8 cellular contexts compared by ENCODE assay signal in genomic region chr1:160567858-160568682, GRCh38. TPM values are rescaled to one million over a fixed set of nuclear protein-coding genes. Genes with fewer than 3 reads are reported as not detected.
DNase-seq lines count a peak whose midpoint lies in the region; ATAC-seq and TF ChIP-seq lines count a peak whose summit lies in the region.

No MANE protein-coding gene starts in this region.

- H3K9me3 Mint-ChIP-seq in activated T-helper 1 cell treated with anti-CD3 and anti-CD28 coated beads, Interleukin-12 subunit alpha, Interleukin-12 subunit beta, Interleukin-2, Interleukin-4 antibody, amounts not matched to agents 30 ng/mL and 10 ng/mL and 1 ng/mL, durations not matched to agents 14 hours and 24 hours and 36 hours: peaks cover 23% of the 10 kb centered on the region

- intact Hi-C loops in activated T-helper 1 cell treated with anti-CD3 and anti-CD28 coated beads, Interleukin-12 subunit alpha, Interleukin-12 subunit beta, Interleukin-2, Interleukin-4 antibody, amounts not matched to agents 30 ng/mL and 10 ng/mL and 1 ng/mL, durations not matched to agents 14 hours and 24 hours and 36 hours (cut with micrococcal nuclease): loop anchor here (1.0 to 2.0 kb wide), 9 partner anchors 8 to 139 kb away; no protein-coding TSS in a partner anchor
- intact Hi-C loops in thyroid gland (cut with DNase I): no loop called here

- H3K4me1 ChIP-seq in DND-41 (ENCODE audit: insufficient read depth, low read length): peaks cover 40% of the 10 kb centered on the region
- H3K4me1 ChIP-seq in Peyer's patch: no peaks in the 10 kb centered on the region
- H3K4me1 ChIP-seq in thyroid gland: no peaks in the 10 kb centered on the region

- H3K36me3 ChIP-seq in DND-41 (ENCODE audit: insufficient read depth, low read length): peaks cover 4% of the 10 kb centered on the region; the same call in 1 of the 2 replicates
- H3K36me3 ChIP-seq in Peyer's patch: no peaks in the 10 kb centered on the region
- H3K36me3 ChIP-seq in thyroid gland: no peaks in the 10 kb centered on the region

- peak overlapping the region; percentile 80 for H2AFZ ChIP-seq in DND-41 (ENCODE audit: low read depth, low read length)

- POLR2A ChIA-PET in HEK293T (lab: Yijun Ruan, JAX): no interaction called here

- ATAC-seq in DND-41 (ENCODE audit: insufficient read depth, low read depth) (peak; percentile 97), omental fat pad (ENCODE audit: low FRiP score) (no peak)

- H3K27me3 ChIP-seq in DND-41 (ENCODE audit: insufficient read depth, low read length, poor library complexity): no peaks in the 10 kb centered on the region
- H3K27me3 ChIP-seq in Peyer's patch: no peaks in the 10 kb centered on the region
- H3K27me3 ChIP-seq in thyroid gland: no peaks in the 10 kb centered on the region

- H3K9ac ChIP-seq in DND-41 (ENCODE audit: low read depth, low read length): peak overlapping the region; percentile 51

- H3K79me2 ChIP-seq in DND-41 (ENCODE audit: insufficient read depth, low read length): 0 out of 2 replicates have a peak, but pooled peaks cover 3% of the 10 kb centered on the region

- DNase-seq in DND-41 (peak; percentile 92), Peyer's patch (peak in 2 of 3 donors; percentile 56 to 78), omental fat pad (ENCODE audit: low spot score) (no peak), thyroid gland (no peak), HEK293T (ENCODE audit: extremely low spot score) (no peak), AG08395 (ENCODE audit: low spot score) (no peak)
- DNase-seq in activated T-helper 1 cell treated with anti-CD3 and anti-CD28 coated beads, Interleukin-12 subunit alpha, Interleukin-12 subunit beta, Interleukin-2, Interleukin-4 antibody, amounts not matched to agents 30 ng/mL and 10 ng/mL and 1 ng/mL, durations not matched to agents 14 hours and 24 hours and 36 hours (ENCODE audit: low spot score): peak; percentile 50
- DNase-seq in stimulated activated CD4-positive, alpha-beta T cell treated with anti-CD3 and anti-CD28 coated beads, Interleukin-15, amount 100 ng/mL, for 48 hours (ENCODE audit: low read depth in 2 of 2): peak; percentile 55 to 59

- peak overlapping the region; percentile 95 for H3K27ac Mint-ChIP-seq in activated T-helper 1 cell treated with anti-CD3 and anti-CD28 coated beads, Interleukin-12 subunit alpha, Interleukin-12 subunit beta, Interleukin-2, Interleukin-4 antibody, amounts not matched to agents 30 ng/mL and 10 ng/mL and 1 ng/mL, durations not matched to agents 14 hours and 24 hours and 36 hours

- CTCF ChIA-PET in HEK293T (lab: Yijun Ruan, JAX): no interaction called here

- WGBS in thyroid gland, 2 donors: 68 to 72% methylated on average over 8 of the region's 8 CpGs

- H3K4me3 ChIP-seq in DND-41 (ENCODE audit: low read depth in 1 of 2, low read length in 2 of 2) (0 out of 4 replicates have a peak overlapping the region, but pooled peaks of 1 of the 2 experiments have one; percentile 15), Peyer's patch (no peak overlapping the region), thyroid gland (replicated peaks in 1 of 3) (no peak overlapping the region)

- H3K27ac ChIP-seq in DND-41 (ENCODE audit: low read length) (peak overlapping the region; percentile 94), Peyer's patch (peak overlapping the region; percentile 46 to 70 (median 56)), thyroid gland (no peak overlapping the region)

- H3K9me3 ChIP-seq in DND-41 (ENCODE audit: insufficient read depth, low read length, severe bottlenecking) (peaks cover under 1% of the 10 kb centered on the region), Peyer's patch (peaks cover 0 to 2% (median 0%) of the 10 kb centered on the region in 4 donors), thyroid gland (no peaks in the 10 kb centered on the region)

- H3K36me3 Mint-ChIP-seq in activated T-helper 1 cell treated with anti-CD3 and anti-CD28 coated beads, Interleukin-12 subunit alpha, Interleukin-12 subunit beta, Interleukin-2, Interleukin-4 antibody, amounts not matched to agents 30 ng/mL and 10 ng/mL and 1 ng/mL, durations not matched to agents 14 hours and 24 hours and 36 hours (ENCODE audit: low read depth): peaks cover 54% of the 10 kb centered on the region

- peak overlapping the region; percentile 60 for H3K4me3 Mint-ChIP-seq in activated T-helper 1 cell treated with anti-CD3 and anti-CD28 coated beads, Interleukin-12 subunit alpha, Interleukin-12 subunit beta, Interleukin-2, Interleukin-4 antibody, amounts not matched to agents 30 ng/mL and 10 ng/mL and 1 ng/mL, durations not matched to agents 14 hours and 24 hours and 36 hours

- peak overlapping the region; percentile 42 for H3K4me2 ChIP-seq in DND-41 (ENCODE audit: insufficient read depth, low read length)

- TF ChIP-seq POLR2A in Peyer's patch (IDR thresholded peaks at IDR 0.05): no peak
- no peak for TF ChIP-seq POLR2A in thyroid gland (IDR thresholded peaks at IDR 0.05)

- TF ChIP-seq CTCF in DND-41 (IDR thresholded peaks at IDR 0.05; ENCODE audit: borderline replicate concordance, extremely low read depth, low read length, poor library complexity, severe bottlenecking) (no peak), Peyer's patch (IDR thresholded peaks at IDR 0.05) (no peak), omental fat pad (IDR thresholded peaks at IDR 0.05) (no peak), thyroid gland (IDR thresholded peaks at IDR 0.05) (no peak)

- H3K27me3 Mint-ChIP-seq in activated T-helper 1 cell treated with anti-CD3 and anti-CD28 coated beads, Interleukin-12 subunit alpha, Interleukin-12 subunit beta, Interleukin-2, Interleukin-4 antibody, amounts not matched to agents 30 ng/mL and 10 ng/mL and 1 ng/mL, durations not matched to agents 14 hours and 24 hours and 36 hours (ENCODE audit: insufficient read depth): no peaks in the 10 kb centered on the region

- H3K4me1 Mint-ChIP-seq in activated T-helper 1 cell treated with anti-CD3 and anti-CD28 coated beads, Interleukin-12 subunit alpha, Interleukin-12 subunit beta, Interleukin-2, Interleukin-4 antibody, amounts not matched to agents 30 ng/mL and 10 ng/mL and 1 ng/mL, durations not matched to agents 14 hours and 24 hours and 36 hours (ENCODE audit: low read depth): peaks cover 83% of the 10 kb centered on the region

- no peaks in the 10 kb centered on the region for H4K20me1 ChIP-seq in DND-41 (ENCODE audit: insufficient read depth, low read length)

TF ChIP-seq in HEK293T, 16 proteins besides CTCF, POLR2A, EP300 and RAD21:
- TF ChIP-seq BHLHE40 (IDR thresholded peaks at IDR 0.05; ENCODE audit: borderline replicate concordance): no peak
- TF ChIP-seq ARNT (IDR thresholded peaks at IDR 0.05): no peak
- TF ChIP-seq FOXM1 (IDR thresholded peaks at IDR 0.05; ENCODE audit: borderline replicate concordance): no peak
- TF ChIP-seq CTBP1 (IDR thresholded peaks at IDR 0.05; ENCODE audit: borderline replicate concordance): no peak
- TF ChIP-seq TARDBP (IDR thresholded peaks at IDR 0.05): no peak
- no peak for TF ChIP-seq SUZ12 (IDR thresholded peaks at IDR 0.05)
- no peak for TF ChIP-seq SP1 (IDR thresholded peaks at IDR 0.05)
- TF ChIP-seq NFRKB (IDR thresholded peaks at IDR 0.05): no peak
- TF ChIP-seq PKNOX1 (IDR thresholded peaks at IDR 0.05): no peak
- TF ChIP-seq FOXA1 (IDR thresholded peaks at IDR 0.05): no peak
- TF ChIP-seq ZNF384 (IDR thresholded peaks at IDR 0.05): no peak
- no peak for TF ChIP-seq HDGF (IDR thresholded peaks at IDR 0.05; ENCODE audit: borderline replicate concordance)
- no peak for TF ChIP-seq L3MBTL2 (conservative IDR thresholded peaks at IDR 0.05)
- TF ChIP-seq ELF4 (IDR thresholded peaks at IDR 0.05): no peak

RNA-seq across cellular contexts. Expression of gene CD84, which starts 11.2 kb away (rescaled TPM):
- total RNA-seq in Peyer's patch (10 to 100 TPM in 1 of 4 donors, 1 to 10 TPM in 3; 2.7 to 24.8 (median 5.2) TPM), omental fat pad (10 to 100 TPM; 10.6 to 33.4 (median 13.8) TPM), thyroid gland (1 to 10 TPM; 1.8 to 5.8 (median 2.4) TPM)
- 16.3 and 17.2 TPM in 2 replicates for total RNA-seq in activated T-helper 1 cell treated with anti-CD3 and anti-CD28 coated beads, Interleukin-12 subunit alpha, Interleukin-12 subunit beta, Interleukin-2, Interleukin-4 antibody, amounts not matched to agents 30 ng/mL and 10 ng/mL and 1 ng/mL, durations not matched to agents 14 hours and 24 hours and 36 hours

RNA-seq across cellular contexts. Expression of gene SLAMF6, which starts 45.0 kb away (rescaled TPM):
- total RNA-seq in Peyer's patch (10 to 100 TPM in 1 of 4 donors, 1 to 10 TPM in 2, under 1 TPM in 1; 0.57 to 10.7 (median 5.2) TPM), omental fat pad (1 to 10 TPM; 1.5 to 4.9 (median 2.9) TPM), thyroid gland (1 to 10 TPM; 1.3 to 3.6 (median 1.7) TPM)
- total RNA-seq in activated T-helper 1 cell treated with anti-CD3 and anti-CD28 coated beads, Interleukin-12 subunit alpha, Interleukin-12 subunit beta, Interleukin-2, Interleukin-4 antibody, amounts not matched to agents 30 ng/mL and 10 ng/mL and 1 ng/mL, durations not matched to agents 14 hours and 24 hours and 36 hours: 46.8 and 50.1 TPM in 2 replicates

Comparison
In these comparisons a context has a peak if more than half of its experiments do, and no peak if none do; other contexts are left out.
1. DNase-seq: peak in DND-41 (single experiment), Peyer's patch (2 of 3), activated T-helper 1 cell treated with anti-CD3 and anti-CD28 coated beads, Interleukin-12 subunit alpha, Interleukin-12 subunit beta, Interleukin-2, Interleukin-4 antibody, amounts not matched to agents 30 ng/mL and 10 ng/mL and 1 ng/mL, durations not matched to agents 14 hours and 24 hours and 36 hours (single experiment) and stimulated activated CD4-positive, alpha-beta T cell treated with anti-CD3 and anti-CD28 coated beads, Interleukin-15, amount 100 ng/mL, for 48 hours (2 of 2); none in omental fat pad (single experiment), thyroid gland (0 of 2), HEK293T (single experiment) and AG08395 (single experiment).
2. H3K27ac ChIP-seq: peak in DND-41 (single experiment) and Peyer's patch (4 of 4); none in thyroid gland (0 of 3).